ENCODE assay signal across 26 cellular contexts in the genomic region with DNA sequence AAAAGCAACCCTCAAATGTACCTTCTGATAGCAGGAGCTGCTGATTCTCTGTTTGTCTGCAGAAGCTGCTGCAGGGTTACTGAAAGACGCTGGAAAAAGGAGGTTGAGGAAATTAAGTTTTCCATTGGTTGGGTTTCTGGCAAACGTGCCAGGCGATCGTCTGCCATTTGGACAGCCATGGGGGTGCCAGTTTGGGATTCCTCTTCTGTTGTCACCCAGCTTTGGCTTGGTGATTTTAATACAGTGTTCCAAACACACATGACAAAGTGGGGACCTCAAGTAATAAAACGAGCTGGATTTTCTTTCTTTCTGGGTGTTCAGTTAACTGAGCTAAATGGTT.
DNase-seq lines count a peak whose midpoint lies in the region; ATAC-seq and TF ChIP-seq lines count a peak whose summit lies in the region.
"Had no signal": no experiment of that assay in that cellular context is flagged by ENCODE, and none has a peak within 500 bp of the region (broad histone marks: within the 10 kb centered on the region; RNA-seq: fewer than 3 reads in every experiment).

No MANE protein-coding gene starts in this region.

- H3K9ac ChIP-seq in fibroblast of lung (ENCODE audit: insufficient read depth, low read length), result no peak overlapping the region

- CTCF ChIA-PET in MCF 10A (lab: Yijun Ruan, JAX), result interaction anchor here (0.5 to 0.9 kb wide), 3 partner anchors 620 to 1108 kb away, joined by 3 to 4 read pairs (median 3); no protein-coding TSS in a partner anchor

- H3K27me3 ChIP-seq in breast epithelium, result peaks cover 0 to 18% of the 10 kb centered on the region in 2 donors
- H3K27me3 ChIP-seq in fibroblast of lung (ENCODE audit: control insufficient read depth, insufficient read depth, low read length), result no peaks in the 10 kb centered on the region
- no peaks in the 10 kb centered on the region for H3K27me3 ChIP-seq in vagina
- H3K27me3 ChIP-seq in right lobe of liver, result no peaks in the 10 kb centered on the region
- H3K27me3 ChIP-seq: tibial nerve had no signal

- ATAC-seq in right lobe of liver, result no peak
- ATAC-seq: activated CD8-positive, alpha-beta memory T cell treated with anti-CD3 and anti-CD28 coated beads, Interleukin-2, amount 10 ng/mL, durations not matched to agents 7 days and 5 days; activated naive CD4-positive, alpha-beta T cell treated with anti-CD3 and anti-CD28 coated beads, Interleukin-2, amount 50 U/mL, for 72 hours; naive thymus-derived CD8-positive, alpha-beta T cell had no signal

- H3K4me3 Mint-ChIP-seq in MCF 10A (ENCODE audit: unreplicated experiment), result no peak overlapping the region
- H3K4me3 Mint-ChIP-seq: activated CD4-positive, alpha-beta T cell treated with anti-CD3 and anti-CD28 coated beads, Interleukin-2, amount 10 ng/mL, durations not matched to agents 24 days and 14 days; activated CD8-positive, alpha-beta memory T cell treated with anti-CD3 and anti-CD28 coated beads, Interleukin-2, amount 10 ng/mL, durations not matched to agents 7 days and 5 days; endodermal cell; memory B cell; naive thymus-derived CD8-positive, alpha-beta T cell had no signal

- TF ChIP-seq POLR2A in breast epithelium (IDR thresholded peaks at IDR 0.05) (no peak), vagina (IDR thresholded peaks at IDR 0.05) (no peak), right lobe of liver (IDR thresholded peaks at IDR 0.05) (no peak)

- DNase-seq in breast epithelium (ENCODE audit: low spot score in 2 of 2), result no peak
- no peak for DNase-seq in MCF 10A (ENCODE audit: unreplicated experiment)
- no peak for DNase-seq in fibroblast of lung (ENCODE audit: low read depth in 2 of 2)
- peak; percentile 6 for DNase-seq in pons (ENCODE audit: low spot score)
- DNase-seq in vagina (ENCODE audit: extremely low spot score in 2 of 2), result peak in 1 of 2 donors; percentile 64
- DNase-seq in T1000 (lab: John Stamatoyannopoulos, UW), result no peak
- no peak for DNase-seq in right lobe of liver
- no peak for DNase-seq in GDM1 (lab: John Stamatoyannopoulos, UW)
- DNase-seq: activated CD4-positive, alpha-beta T cell treated with anti-CD3 and anti-CD28 coated beads, Interleukin-2, amount 10 ng/mL, durations not matched to agents 24 days and 14 days; activated CD8-positive, alpha-beta memory T cell treated with anti-CD3 and anti-CD28 coated beads, Interleukin-2, amount 10 ng/mL, durations not matched to agents 7 days and 5 days; endodermal cell; hippocampal formation; islet precursor cell; naive thymus-derived CD8-positive, alpha-beta T cell; NCI-H1436; NCI-H526 treated with DMSO at 0.1 percent for 48 hours; posterior cingulate gyrus; Right ventricle myocardium superior; stimulated activated naive CD4-positive, alpha-beta T cell; T-helper 1 cell had no signal

- peaks cover 5% of the 10 kb centered on the region for H3K36me3 Mint-ChIP-seq in MCF 10A (ENCODE audit: insufficient read depth, unreplicated experiment)
- H3K36me3 Mint-ChIP-seq: activated CD8-positive, alpha-beta memory T cell treated with anti-CD3 and anti-CD28 coated beads, Interleukin-2, amount 10 ng/mL, durations not matched to agents 7 days and 5 days; activated naive CD4-positive, alpha-beta T cell treated with anti-CD3 and anti-CD28 coated beads, Interleukin-2, amount 50 U/mL, for 72 hours; memory B cell; naive thymus-derived CD8-positive, alpha-beta T cell had no signal

- POLR2A ChIA-PET in MCF 10A (lab: Yijun Ruan, JAX), result no interaction called here

- H4K20me1 ChIP-seq in fibroblast of lung (ENCODE audit: control insufficient read depth, extremely low read depth, insufficient read depth, low read length), result no peaks in the 10 kb centered on the region

- no peak overlapping the region for H2AFZ ChIP-seq in fibroblast of lung (ENCODE audit: low read length)

- no peak overlapping the region for H3K27ac ChIP-seq in breast epithelium
- no peak overlapping the region for H3K27ac ChIP-seq in fibroblast of lung (ENCODE audit: insufficient read depth, low read length)
- H3K27ac ChIP-seq in vagina, result no peak overlapping the region
- H3K27ac ChIP-seq in right lobe of liver, result no peak overlapping the region
- H3K27ac ChIP-seq: C4-2B, HL-60, skin epidermis, tibial nerve had no signal

- H3K36me3 ChIP-seq in breast epithelium (no peaks in the 10 kb centered on the region), fibroblast of lung (ENCODE audit: control insufficient read depth, insufficient read depth, low read length) (no peaks in the 10 kb centered on the region), vagina (no peaks in the 10 kb centered on the region), right lobe of liver (no peaks in the 10 kb centered on the region)
- H3K36me3 ChIP-seq: tibial nerve had no signal

- no peaks in the 10 kb centered on the region for H3K9me3 Mint-ChIP-seq in MCF 10A (ENCODE audit: unreplicated experiment)
- H3K9me3 Mint-ChIP-seq: activated CD4-positive, alpha-beta T cell treated with anti-CD3 and anti-CD28 coated beads, Interleukin-2, amount 10 ng/mL, durations not matched to agents 24 days and 14 days; endodermal cell; memory B cell had no signal

- BruUV-seq in MCF 10A (replicated peaks; lab: Mats Ljungman, UMichigan), result no TSS peak

- H3K79me2 ChIP-seq in fibroblast of lung (ENCODE audit: control insufficient read depth, insufficient read depth, low read length), result no peaks in the 10 kb centered on the region

- intact Hi-C loops in breast epithelium (cut with DNase I; ENCODE audit: low total_unique reads), result no loop called here
- intact Hi-C loops in MCF 10A (cut with micrococcal nuclease), result no loop called here
- intact Hi-C loops in vagina (cut with DNase I), result no loop called here
- intact Hi-C loops in right lobe of liver (cut with DNase I), result no loop called here

- H3K4me1 ChIP-seq in breast epithelium (no peaks in the 10 kb centered on the region), fibroblast of lung (ENCODE audit: control insufficient read depth, extremely low read depth, insufficient read depth, low read length) (peaks cover 3% of the 10 kb centered on the region), vagina (peaks cover 15% of the 10 kb centered on the region), right lobe of liver (no peaks in the 10 kb centered on the region)

- WGBS in right lobe of liver (ENCODE audit: insufficient coverage, low coverage, low lambda C conversion rate, missing lambda C conversion rate), result 57% methylated on average over 5 of the region's 5 CpGs

- H3K4me3 ChIP-seq in breast epithelium (peak overlapping the region in 2 of 3 donors; percentile 22 to 26), fibroblast of lung (replicated peaks in 1 of 4; ENCODE audit: control extremely low read depth in 1 of 4, insufficient read depth in 1 of 4, low read depth in 3 of 4, low read length in 4 of 4) (peak overlapping the region in 3 of 4 experiments; percentile 24 to 66 (median 46)), vagina (peak overlapping the region; percentile 24 to 30), right lobe of liver (no peak overlapping the region)
- H3K4me3 ChIP-seq: skin epidermis had no signal

- H3K4me1 Mint-ChIP-seq in MCF 10A (ENCODE audit: insufficient read depth, unreplicated experiment), result no peaks in the 10 kb centered on the region
- H3K4me1 Mint-ChIP-seq: activated CD4-positive, alpha-beta T cell treated with anti-CD3 and anti-CD28 coated beads, Interleukin-2, amount 10 ng/mL, durations not matched to agents 24 days and 14 days; activated CD8-positive, alpha-beta memory T cell treated with anti-CD3 and anti-CD28 coated beads, Interleukin-2, amount 10 ng/mL, durations not matched to agents 7 days and 5 days; memory B cell; naive thymus-derived CD8-positive, alpha-beta T cell had no signal

- peak overlapping the region; percentile 92 for H3K4me2 ChIP-seq in fibroblast of lung (ENCODE audit: extremely low read depth, insufficient read depth, low read length)

- H3K9me3 ChIP-seq in breast epithelium (no peaks in the 10 kb centered on the region), fibroblast of lung (ENCODE audit: control insufficient read depth, insufficient read depth, low read depth, low read length) (no peaks in the 10 kb centered on the region), vagina (no peaks in the 10 kb centered on the region), right lobe of liver (no peaks in the 10 kb centered on the region)
- H3K9me3 ChIP-seq: tibial nerve had no signal

- peaks cover 79% of the 10 kb centered on the region for H3K27me3 Mint-ChIP-seq in MCF 10A (ENCODE audit: insufficient read depth, unreplicated experiment)
- H3K27me3 Mint-ChIP-seq: activated CD4-positive, alpha-beta T cell treated with anti-CD3 and anti-CD28 coated beads, Interleukin-2, amount 10 ng/mL, durations not matched to agents 24 days and 14 days; activated CD8-positive, alpha-beta memory T cell treated with anti-CD3 and anti-CD28 coated beads, Interleukin-2, amount 10 ng/mL, durations not matched to agents 7 days and 5 days had no signal

- no peak overlapping the region for H3K27ac Mint-ChIP-seq in MCF 10A (ENCODE audit: low read depth, unreplicated experiment)
- H3K27ac Mint-ChIP-seq: activated CD4-positive, alpha-beta T cell treated with anti-CD3 and anti-CD28 coated beads, Interleukin-2, amount 10 ng/mL, durations not matched to agents 24 days and 14 days; activated CD8-positive, alpha-beta memory T cell treated with anti-CD3 and anti-CD28 coated beads, Interleukin-2, amount 10 ng/mL, durations not matched to agents 7 days and 5 days; activated naive CD4-positive, alpha-beta T cell treated with anti-CD3 and anti-CD28 coated beads, Interleukin-2, amount 50 U/mL, for 72 hours; endodermal cell; memory B cell; naive thymus-derived CD8-positive, alpha-beta T cell had no signal

- TF ChIP-seq CTCF in breast epithelium (IDR thresholded peaks at IDR 0.05) (no peak), MCF 10A (IDR thresholded peaks at IDR 0.05; ENCODE audit: unreplicated experiment) (no peak), fibroblast of lung (conservative IDR thresholded peaks at IDR 0.05 in 1 of 2, IDR thresholded peaks at IDR 0.05 in 1 of 2; ENCODE audit: low read depth in 1 of 2, low read length in 2 of 2) (no peak), vagina (IDR thresholded peaks at IDR 0.05) (no peak), right lobe of liver (IDR thresholded peaks at IDR 0.05) (no peak)

Comparison
In these comparisons a context has a peak if more than half of its experiments do, and no peak if none do; other contexts are left out.
1. H3K4me3 ChIP-seq: peak in breast epithelium (2 of 3), fibroblast of lung (3 of 4) and vagina (2 of 2); none in right lobe of liver (0 of 3).